In genomic region chr1:109548321-109549267, GRCh38 we compare ENCODE assay signal across 8 cellular contexts. TPM values are rescaled to one million over a fixed set of nuclear protein-coding genes. Genes with fewer than 3 reads are reported as not detected.
DNase-seq lines count a peak whose midpoint lies in the region; ATAC-seq lines count a peak whose summit lies in the region.

TSS of gene GNAI3 (plus strand) at chr1:109548615. CDS start at chr1:109548721, 106 bp downstream.

- peak within 1 kb of the TSS; percentile 81 for H3K4me2 ChIP-seq in mesenchymal stem cell (ENCODE audit: low read length, poor library complexity, severe bottlenecking)

- H2BK5ac ChIP-seq in mesenchymal stem cell (ENCODE audit: low read depth, low read length, poor library complexity, severe bottlenecking): peak within 1 kb of the TSS; percentile 78

- peak within 1 kb of the TSS; percentile 88 for H4K8ac ChIP-seq in mesenchymal stem cell (ENCODE audit: low read length)

- H3K36me3 ChIP-seq in endocrine pancreas (ENCODE audit: control insufficient read depth, insufficient read depth, low read length) (no peaks in the 10 kb centered on the region), mesenchymal stem cell (ENCODE audit: control insufficient read depth in 1 of 2, insufficient read depth in 2 of 2, low read depth in 1 of 2, low read length in 2 of 2) (no peaks in the 10 kb centered on the region)

- peaks cover 1% of the 10 kb centered on the region for H3K79me1 ChIP-seq in mesenchymal stem cell (replicated peaks; ENCODE audit: low read length, poor library complexity, severe bottlenecking)

- in situ Hi-C loops in Caki2 (cut with HindIII; ENCODE audit: low pct_unique_long_range_greater_than_20kb, low sequenced_read_pairs): no loop called here

- H2BK12ac ChIP-seq in mesenchymal stem cell (ENCODE audit: low read length in 2 of 2): peak within 1 kb of the TSS in 1 of 2 experiments; percentile 79

- peak within 1 kb of the TSS; percentile 70 to 96 for H3K23ac ChIP-seq in mesenchymal stem cell (ENCODE audit: low read length in 2 of 2)

- peak within 1 kb of the TSS; percentile 81 to 93 for H3K14ac ChIP-seq in mesenchymal stem cell (ENCODE audit: low read length in 2 of 2)

- peak within 1 kb of the TSS; percentile 93 to 98 for H3K4ac ChIP-seq in mesenchymal stem cell (ENCODE audit: low read depth in 1 of 2, low read length in 2 of 2)

- H2BK15ac ChIP-seq in mesenchymal stem cell (ENCODE audit: low read depth, poor library complexity, severe bottlenecking): peak within 1 kb of the TSS; percentile 82

- peak within 1 kb of the TSS; percentile 68 to 100 for H3K18ac ChIP-seq in mesenchymal stem cell (ENCODE audit: low read depth in 1 of 2, low read length in 2 of 2)

- H3K27ac ChIP-seq in mesenchymal stem cell (ENCODE audit: low read length, poor library complexity, severe bottlenecking): peak within 1 kb of the TSS; percentile 87

- H2AFZ ChIP-seq in mesenchymal stem cell (ENCODE audit: low read depth, low read length): peak within 1 kb of the TSS; percentile 92

- peaks cover 15% of the 10 kb centered on the region for H3K4me1 ChIP-seq in endocrine pancreas (ENCODE audit: control insufficient read depth, insufficient read depth, low read length)
- no peaks in the 10 kb centered on the region for H3K4me1 ChIP-seq in mesenchymal stem cell (ENCODE audit: control insufficient read depth, insufficient read depth, low read depth, low read length)

- H3K27me3 ChIP-seq in endocrine pancreas (ENCODE audit: control insufficient read depth, insufficient read depth, low read length) (no peaks in the 10 kb centered on the region), mesenchymal stem cell (ENCODE audit: control insufficient read depth in 1 of 2, insufficient read depth in 1 of 2, low read length in 2 of 2) (peaks cover 3 to 9% of the 10 kb centered on the region in 2 experiments)

- peak; percentile 85 for ATAC-seq in GM21390 (IDR thresholded peaks at IDR 0.05; ENCODE audit: unreplicated experiment)

- peak within 1 kb of the TSS; percentile 50 for H2AK5ac ChIP-seq in mesenchymal stem cell (ENCODE audit: low read length, severe bottlenecking)

- WGBS in mesenchymal stem cell: under 1% methylated on average over 68 of the region's 68 CpGs

- H2BK120ac ChIP-seq in mesenchymal stem cell (ENCODE audit: low read depth, low read length): peak within 1 kb of the TSS; percentile 89

- DNase-seq in Caki2 (ENCODE audit: low read depth): peak; percentile 90
- peak in 75 of 76 experiments; percentile 24 to 95 (median 88) for DNase-seq in HUDEP-2 (lab: John Stamatoyannopoulos, UW; ENCODE audit: unreplicated experiment in 76 of 76)
- DNase-seq in NOMO-1 treated with dmso at 0.1 percent for 144 hours (lab: John Stamatoyannopoulos, UW; ENCODE audit: unreplicated experiment): peak; percentile 95
- DNase-seq in activated CD8-positive, alpha-beta memory T cell treated with anti-CD3 and anti-CD28 coated beads, Interleukin-2, amount 50 U/mL, for 1 hour (ENCODE audit: extremely low read depth): peak; percentile 87
- DNase-seq in mesenchymal stem cell: peak; percentile 98
- peak; percentile 91 for DNase-seq in stimulated activated CD8-positive, alpha-beta memory T cell treated with anti-CD3 and anti-CD28 coated beads, Interleukin-12 subunit alpha, Interleukin-12 subunit beta, amount 100 ng/mL, for 24 hours (ENCODE audit: extremely low read depth)

- peak within 1 kb of the TSS; percentile 97 for H3K9ac ChIP-seq in endocrine pancreas (ENCODE audit: control insufficient read depth, insufficient read depth, low read length)
- H3K9ac ChIP-seq in mesenchymal stem cell (ENCODE audit: low read length): peak within 1 kb of the TSS; percentile 99

- H3K4me3 ChIP-seq in endocrine pancreas (ENCODE audit: control insufficient read depth, insufficient read depth, low read length) (peak within 1 kb of the TSS; percentile 99), mesenchymal stem cell (ENCODE audit: insufficient read depth in 1 of 2, low read depth in 1 of 2, low read length in 2 of 2) (peak within 1 kb of the TSS; percentile 90 to 92)

- no peaks in the 10 kb centered on the region for H3K9me3 ChIP-seq in endocrine pancreas (ENCODE audit: control insufficient read depth, low read length)
- H3K9me3 ChIP-seq in mesenchymal stem cell (ENCODE audit: control insufficient read depth, low read length): no peaks in the 10 kb centered on the region

- peak within 1 kb of the TSS; percentile 91 for H4K91ac ChIP-seq in mesenchymal stem cell (ENCODE audit: low read length)

RNA-seq across cellular contexts. Expression of gene GNAI3, which starts in this region (rescaled TPM):
- 5.0 and 6.7 TPM in 2 replicates for total RNA-seq in Caki2 (2014; rRNA removed; shearing (Covaris generic); ENCODE audit: low replicate concordance)
- 6.2 TPM for polyA plus RNA-seq in mesenchymal stem cell (2013, experiment 1 of 2)
- 6.5 TPM for polyA plus RNA-seq in mesenchymal stem cell (2013, experiment 2 of 2)

Comparison
In these comparisons a context has a peak if more than half of its experiments do, and no peak if none do; other contexts are left out.
1. Peak in every context shown above with its lines: DNase-seq, ATAC-seq, H3K4me3 ChIP-seq and H3K27ac ChIP-seq.